In genomic region chr18:2641638-2642037, GRCh38 we compare ENCODE assay signal across 7 cellular contexts. TPM values are rescaled to one million over a fixed set of nuclear protein-coding genes. Genes with fewer than 3 reads are reported as not detected.
DNase-seq lines count a peak whose midpoint lies in the region; ATAC-seq and TF ChIP-seq lines count a peak whose summit lies in the region.

No MANE protein-coding gene starts in this region.

- no peaks in the 10 kb centered on the region for H3K36me3 Mint-ChIP-seq in osteocyte (ENCODE audit: unreplicated experiment)

- peak overlapping the region; percentile 10 to 46 for H3K4me3 ChIP-seq in duodenal mucosa (ENCODE audit: low read depth in 1 of 2, low read length in 2 of 2)
- peak overlapping the region in 3 of 5 donors; percentile 1 to 59 (median 38) for H3K4me3 ChIP-seq in subcutaneous abdominal adipose tissue (ENCODE audit: low read depth in 1 of 5, low read length in 5 of 5)

- H3K27me3 Mint-ChIP-seq in osteocyte (ENCODE audit: unreplicated experiment), result no peaks in the 10 kb centered on the region

- H3K27ac ChIP-seq in duodenal mucosa (ENCODE audit: low read depth, low read length) (peak overlapping the region; percentile 5), subcutaneous abdominal adipose tissue (ENCODE audit: low read depth, low read length) (peak overlapping the region; percentile 2)

- ATAC-seq in GM18519 (IDR thresholded peaks at IDR 0.05; ENCODE audit: low FRiP score, unreplicated experiment), result peak; percentile 68
- ATAC-seq in GM21717 (IDR thresholded peaks at IDR 0.05; ENCODE audit: unreplicated experiment), result peak; percentile 68

- H3K9me3 Mint-ChIP-seq in osteocyte (ENCODE audit: unreplicated experiment), result no peaks in the 10 kb centered on the region

- no peaks in the 10 kb centered on the region for H3K9me3 ChIP-seq in duodenal mucosa (ENCODE audit: control insufficient read depth in 1 of 2, low read length in 2 of 2)
- no peaks in the 10 kb centered on the region for H3K9me3 ChIP-seq in subcutaneous abdominal adipose tissue (ENCODE audit: control insufficient read depth in 5 of 5, low read length in 5 of 5)

- DNase-seq in M059J (ENCODE audit: low read depth) (peak; percentile 65), osteocyte (ENCODE audit: extremely low spot score, unreplicated experiment) (no peak), SW480 (ENCODE audit: low spot score) (no peak)

- peaks cover 23 to 30% of the 10 kb centered on the region in 2 donors for H3K4me1 ChIP-seq in duodenal mucosa (ENCODE audit: control insufficient read depth in 1 of 2, insufficient read depth in 2 of 2, low read length in 2 of 2)
- peaks cover 0 to 22% (median 5%) of the 10 kb centered on the region in 5 donors for H3K4me1 ChIP-seq in subcutaneous abdominal adipose tissue (ENCODE audit: control insufficient read depth in 5 of 5, insufficient read depth in 5 of 5, low read length in 5 of 5)

- H3K27me3 ChIP-seq in duodenal mucosa (ENCODE audit: control insufficient read depth in 1 of 2, insufficient read depth in 2 of 2, low read length in 2 of 2), result no peaks in the 10 kb centered on the region
- H3K27me3 ChIP-seq in subcutaneous abdominal adipose tissue (ENCODE audit: control insufficient read depth in 5 of 5, insufficient read depth in 4 of 5, low read length in 5 of 5), result no peaks in the 10 kb centered on the region

- H3K9ac ChIP-seq in duodenal mucosa (ENCODE audit: low read depth in 1 of 2, low read length in 2 of 2) (peak overlapping the region in 1 of 2 donors; percentile 38), subcutaneous abdominal adipose tissue (ENCODE audit: low read length in 5 of 5) (no peak overlapping the region)

- no peak overlapping the region for H3K4me3 Mint-ChIP-seq in osteocyte (ENCODE audit: unreplicated experiment)

- H3K4me1 Mint-ChIP-seq in osteocyte (ENCODE audit: unreplicated experiment), result peaks cover 29% of the 10 kb centered on the region

- no peak overlapping the region for H3K27ac Mint-ChIP-seq in osteocyte (ENCODE audit: unreplicated experiment)

- no peak for TF ChIP-seq CTCF in osteocyte (IDR thresholded peaks at IDR 0.05)

- H3K36me3 ChIP-seq in duodenal mucosa (ENCODE audit: control insufficient read depth in 1 of 2, insufficient read depth in 2 of 2, low read length in 2 of 2), result no peaks in the 10 kb centered on the region
- no peaks in the 10 kb centered on the region for H3K36me3 ChIP-seq in subcutaneous abdominal adipose tissue (ENCODE audit: control insufficient read depth in 5 of 5, insufficient read depth in 5 of 5, low read length in 5 of 5)

RNA-seq across cellular contexts. Expression of gene SMCHD1, which starts 13.9 kb away (rescaled TPM):
- total RNA-seq in M059J (2014; rRNA removed; shearing (Covaris generic)), result 35.4 and 38.3 TPM in 2 replicates
- total RNA-seq in osteocyte, result 55.8 and 58.1 TPM in 2 replicates
